8 cellular contexts compared by ENCODE assay signal in the genomic region with DNA sequence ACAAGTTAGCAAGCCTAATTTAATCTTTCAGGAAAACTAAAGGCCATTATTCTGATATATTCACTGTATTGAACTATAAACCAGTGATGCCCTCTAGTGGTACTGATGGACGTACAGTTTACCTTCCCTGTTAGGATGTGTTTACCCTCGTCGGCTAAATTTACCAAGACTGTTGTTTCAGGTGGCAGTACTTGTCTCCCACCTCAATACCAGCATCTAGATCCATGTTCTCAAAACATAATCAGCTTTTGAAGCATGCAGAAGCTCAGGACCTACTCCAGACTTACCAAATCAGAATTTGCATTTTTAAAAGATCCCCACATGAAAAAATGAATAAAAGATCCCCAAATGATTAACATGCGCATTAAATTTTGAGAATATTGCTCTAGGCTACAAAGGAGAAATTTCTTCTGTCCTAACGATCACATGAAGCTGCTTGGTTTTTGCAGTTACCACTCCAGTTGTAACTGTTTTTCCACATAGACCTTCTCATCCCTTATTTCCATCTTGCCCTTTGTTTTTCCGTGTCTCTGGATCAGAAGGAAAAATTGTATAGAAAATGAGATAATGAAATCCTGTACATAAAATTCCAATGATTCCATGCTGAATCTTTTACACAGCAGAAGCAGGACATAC. TPM values are rescaled to one million over a fixed set of nuclear protein-coding genes. Genes with fewer than 3 reads are reported as not detected.
DNase-seq lines count a peak whose midpoint lies in the region; ATAC-seq, FAIRE-seq and TF ChIP-seq lines count a peak whose summit lies in the region.

No MANE protein-coding gene starts in this region.

- peaks cover 25% of the 10 kb centered on the region for H3K4me1 Mint-ChIP-seq in CD8-positive, alpha-beta T cell (ENCODE audit: low read depth)
- peaks cover 12% of the 10 kb centered on the region for H3K4me1 Mint-ChIP-seq in neural crest cell

- no peaks in the 10 kb centered on the region for H3K4me1 ChIP-seq in CD8-positive, alpha-beta T cell (ENCODE audit: insufficient read depth, low read length)
- no peaks in the 10 kb centered on the region for H3K4me1 ChIP-seq in KMS-11 (ENCODE audit: low read depth, poor library complexity, severe bottlenecking)

- no peak overlapping the region for H3K4me3 ChIP-seq in CD8-positive, alpha-beta T cell (ENCODE audit: low read depth, low read length)
- H3K4me3 ChIP-seq in KMS-11 (IDR thresholded peaks at IDR 0.05; ENCODE audit: insufficient read depth, low read depth, low read length) = no peak overlapping the region
- no peak overlapping the region for H3K4me3 ChIP-seq in epithelial cell of esophagus (ENCODE audit: low read length)

- peaks cover 47% of the 10 kb centered on the region for H3K36me3 Mint-ChIP-seq in CD8-positive, alpha-beta T cell
- H3K36me3 Mint-ChIP-seq in neural crest cell (ENCODE audit: low read depth) = peaks cover 64% of the 10 kb centered on the region

- no peak for DNase-seq in CD8-positive, alpha-beta T cell
- no peak for DNase-seq in GM19239 (ENCODE audit: insufficient read length, low spot score)
- DNase-seq in RPMI7951 (ENCODE audit: low read depth) = peak; percentile 57
- peak; percentile 66 for DNase-seq in epithelial cell of esophagus (ENCODE audit: low read depth)
- no peak for DNase-seq in neural crest cell (ENCODE audit: low read depth, low spot score)
- DNase-seq in retina = no peak

- peak; percentile 60 for FAIRE-seq in GM19239 (lab: Jason Lieb, UNC)

- H3K79me2 ChIP-seq in KMS-11 (ENCODE audit: insufficient read depth, low read depth) = peaks cover 25% of the 10 kb centered on the region

- CTCF ChIA-PET in CD8-positive, alpha-beta T cell (lab: Charles Lee) = interaction anchor here (0.9 to 1.6 kb wide), 3 partner anchors 10 to 44 kb away, joined by 3 to 5 read pairs (median 5); a partner anchor contains a TSS

- H3K36me3 ChIP-seq in CD8-positive, alpha-beta T cell (ENCODE audit: insufficient read depth, low read length) = peaks cover 7% of the 10 kb centered on the region
- peaks cover 4% of the 10 kb centered on the region; the same call in 1 of the 2 replicates for H3K36me3 ChIP-seq in KMS-11 (ENCODE audit: insufficient read depth)

- peaks cover 5% of the 10 kb centered on the region; the same call in 1 of the 2 replicates for H4K20me1 ChIP-seq in KMS-11 (ENCODE audit: insufficient read depth)

- H3K27me3 Mint-ChIP-seq in CD8-positive, alpha-beta T cell (ENCODE audit: low read depth) = no peaks in the 10 kb centered on the region
- no peaks in the 10 kb centered on the region for H3K27me3 Mint-ChIP-seq in neural crest cell (ENCODE audit: low read depth)

- no peak overlapping the region for H3K4me3 Mint-ChIP-seq in CD8-positive, alpha-beta T cell
- H3K4me3 Mint-ChIP-seq in neural crest cell = no peak overlapping the region

- no peaks in the 10 kb centered on the region for H3K27me3 ChIP-seq in CD8-positive, alpha-beta T cell (ENCODE audit: insufficient read depth, low read length)
- no peaks in the 10 kb centered on the region for H3K27me3 ChIP-seq in KMS-11 (ENCODE audit: insufficient read depth, low read depth)

- H2AFZ ChIP-seq in KMS-11 (ENCODE audit: low read depth) = no peak overlapping the region

- ATAC-seq in CD8-positive, alpha-beta T cell = peak; percentile 81
- no peak for ATAC-seq in HG02852 (IDR thresholded peaks at IDR 0.05; ENCODE audit: unreplicated experiment)

- peaks cover 11% of the 10 kb centered on the region for H3K9me3 Mint-ChIP-seq in CD8-positive, alpha-beta T cell
- peaks cover 29% of the 10 kb centered on the region for H3K9me3 Mint-ChIP-seq in neural crest cell

- POLR2A ChIA-PET in CD8-positive, alpha-beta T cell (lab: Charles Lee) = no interaction called here

- no peaks in the 10 kb centered on the region for H3K9me3 ChIP-seq in CD8-positive, alpha-beta T cell (ENCODE audit: low read length)

- no peak overlapping the region for H3K27ac ChIP-seq in CD8-positive, alpha-beta T cell (ENCODE audit: low read depth, low read length)
- no peak overlapping the region for H3K27ac ChIP-seq in KMS-11

- no peak overlapping the region for H3K9ac ChIP-seq in KMS-11

- H3K27ac Mint-ChIP-seq in CD8-positive, alpha-beta T cell = peak overlapping the region; percentile 84
- no peak overlapping the region for H3K27ac Mint-ChIP-seq in neural crest cell (ENCODE audit: unreplicated experiment)

- intact Hi-C loops in CD8-positive, alpha-beta T cell (cut with DNase I, micrococcal nuclease) = no loop called here

- H3K4me2 ChIP-seq in KMS-11 = no peak overlapping the region

- TF ChIP-seq CTCF in CD8-positive, alpha-beta T cell (IDR thresholded peaks at IDR 0.05) = peak; percentile 45
- TF ChIP-seq CTCF in KMS-11 (conservative IDR thresholded peaks at IDR 0.05; ENCODE audit: low read depth, low read length) = peak; percentile 50
- peak; percentile 65 for TF ChIP-seq CTCF in epithelial cell of esophagus (IDR thresholded peaks at IDR 0.05; ENCODE audit: insufficient read depth, low read depth, low read length, missing control alignments)
- TF ChIP-seq CTCF in neural crest cell (conservative IDR thresholded peaks at IDR 0.05) = peak; percentile 67

RNA-seq across cellular contexts. Expression of a gene that starts 3.2 kb away (rescaled TPM):
- total RNA-seq in CD8-positive, alpha-beta T cell = not detected
- not detected in 2 replicates for total RNA-seq in RPMI7951 (2014; rRNA removed; shearing (Covaris generic))
- 0.16 and 0.30 TPM in 2 replicates for total RNA-seq in neural crest cell

RNA-seq across cellular contexts. Expression of a gene that starts 10.4 kb away (rescaled TPM):
- 1 to 10 TPM; 7.5 to 8.4 TPM for total RNA-seq in CD8-positive, alpha-beta T cell
- total RNA-seq in RPMI7951 (2014; rRNA removed; shearing (Covaris generic)) = 30.8 and 37.2 TPM in 2 replicates
- 17.3 and 18.6 TPM in 2 replicates for total RNA-seq in neural crest cell

RNA-seq across cellular contexts. Expression of a gene that starts 10.7 kb away (rescaled TPM):
- 1 to 10 TPM; 4.0 to 5.2 TPM for total RNA-seq in CD8-positive, alpha-beta T cell
- 11.2 and 15.5 TPM in 2 replicates for total RNA-seq in RPMI7951 (2014; rRNA removed; shearing (Covaris generic))
- 23.6 and 24.0 TPM in 2 replicates for total RNA-seq in neural crest cell

RNA-seq across cellular contexts. Expression of a gene that starts 47.6 kb away (rescaled TPM):
- total RNA-seq in CD8-positive, alpha-beta T cell = not detected
- total RNA-seq in RPMI7951 (2014; rRNA removed; shearing (Covaris generic)) = not detected in 2 replicates
- not detected in 2 replicates for total RNA-seq in neural crest cell

Comparison
In these comparisons a context has a peak if more than half of its experiments do, and no peak if none do; other contexts are left out.
1. DNase-seq: peak in RPMI7951 (single experiment) and epithelial cell of esophagus (single experiment); none in CD8-positive, alpha-beta T cell (0 of 7), GM19239 (single experiment), neural crest cell (single experiment) and retina (single experiment).
2. Peak in every context shown above with its lines, with median percentiles within 50 percentile points of each other: CTCF ChIP-seq.